ENCODE assay signal across 27 cellular contexts in genomic region chr4:125104616-125105015, GRCh38.
A peak's percentile ranks its signal among the peaks of the same experiment; 100 is the strongest.
DNase-seq lines count a peak whose midpoint lies in the region; ATAC-seq and TF ChIP-seq lines count a peak whose summit lies in the region.
"Had no signal": no experiment of that assay in that cellular context is flagged by ENCODE, and none has a peak within 500 bp of the region (broad histone marks: within the 10 kb centered on the region; RNA-seq: fewer than 3 reads in every experiment).

No MANE protein-coding gene starts in this region.

- no peak overlapping the region for H4K8ac ChIP-seq in H9 (replicated peaks; ENCODE audit: insufficient read length, low read depth, low read length)

- ATAC-seq in SK-N-SH treated with all-trans-retinoic acid at 6 μM for 48 hours (peak; percentile 71), GM19035 (IDR thresholded peaks at IDR 0.05; ENCODE audit: unreplicated experiment) (no peak), GM21723 (IDR thresholded peaks at IDR 0.05; ENCODE audit: unreplicated experiment) (no peak)
- ATAC-seq: activated CD8-positive, alpha-beta memory T cell treated with anti-CD3 and anti-CD28 coated beads, Interleukin-2, amount 10 ng/mL, durations not matched to agents 7 days and 5 days; foreskin keratinocyte; left cardiac atrium; PC-3; Right ventricle myocardium inferior; stimulated activated naive CD8-positive, alpha-beta T cell treated with anti-CD3 and anti-CD28 coated beads, Interleukin-15, Interleukin-2, amounts not matched to agents 100 U/mL and 50 U/mL, for 24 hours had no signal

- no peak overlapping the region for H2BK120ac ChIP-seq in H9 (ENCODE audit: low read depth, low read length, poor library complexity, severe bottlenecking)

- H2AK5ac ChIP-seq in H9 (ENCODE audit: insufficient read length, low read length), result no peak overlapping the region

- no peak overlapping the region for H3K4ac ChIP-seq in H9 (ENCODE audit: low read depth, low read length)

- H3K14ac ChIP-seq in H9 (ENCODE audit: insufficient read depth, low read length), result no peak overlapping the region

- intact Hi-C loops in activated T-helper 2 cell treated with anti-CD3 and anti-CD28 coated beads, Interferon-gamma antibody, Interleukin-2, Interleukin-4, amounts not matched to agents 10 μg/mL and 5 μg/mL and 100 μg/mL, durations not matched to agents 14 hours and 24 hours and 36 hours (cut with micrococcal nuclease), result no loop called here

- H2BK20ac ChIP-seq in H9 (ENCODE audit: low read depth, low read length, poor library complexity, severe bottlenecking), result no peak overlapping the region

- H3K4me3 Mint-ChIP-seq in H9 (no peak overlapping the region), progenitor cell of endocrine pancreas (ENCODE audit: low read depth) (no peak overlapping the region)
- H3K4me3 Mint-ChIP-seq in activated T-helper 2 cell treated with anti-CD3 and anti-CD28 coated beads, Interferon-gamma antibody, Interleukin-2, Interleukin-4, amounts not matched to agents 10 μg/mL and 5 μg/mL and 100 μg/mL, durations not matched to agents 14 hours and 24 hours and 36 hours (ENCODE audit: low read depth), result no peak overlapping the region
- H3K4me3 Mint-ChIP-seq: activated CD8-positive, alpha-beta memory T cell treated with anti-CD3 and anti-CD28 coated beads, Interleukin-2, amount 10 ng/mL, durations not matched to agents 7 days and 5 days; CD4-positive, CD25-positive, alpha-beta regulatory T cell had no signal

- H3K27me3 ChIP-seq in H9 (ENCODE audit: insufficient read depth, low read length), result no peaks in the 10 kb centered on the region
- H3K27me3 ChIP-seq: foreskin keratinocyte, testis, vagina had no signal

- H3K9me3 ChIP-seq in H9 (ENCODE audit: control insufficient read depth, low read depth, low read length), result no peaks in the 10 kb centered on the region
- H3K9me3 ChIP-seq: prostate gland, testis, vagina had no signal

- no peak overlapping the region for H3K4me2 ChIP-seq in H9 (ENCODE audit: insufficient read depth, insufficient read length, low read length)

- H3K4me3 ChIP-seq in fibroblast of mammary gland (ENCODE audit: control insufficient read depth, low read depth, low read length), result no peak overlapping the region
- H3K4me3 ChIP-seq: prostate gland, testis, vagina had no signal

- no peaks in the 10 kb centered on the region for H3K27me3 Mint-ChIP-seq in H9 (ENCODE audit: low read depth)
- H3K27me3 Mint-ChIP-seq in progenitor cell of endocrine pancreas, result no peaks in the 10 kb centered on the region
- no peaks in the 10 kb centered on the region for H3K27me3 Mint-ChIP-seq in activated T-helper 2 cell treated with anti-CD3 and anti-CD28 coated beads, Interferon-gamma antibody, Interleukin-2, Interleukin-4, amounts not matched to agents 10 μg/mL and 5 μg/mL and 100 μg/mL, durations not matched to agents 14 hours and 24 hours and 36 hours (ENCODE audit: low read depth)
- H3K27me3 Mint-ChIP-seq: activated CD8-positive, alpha-beta memory T cell treated with anti-CD3 and anti-CD28 coated beads, Interleukin-2, amount 10 ng/mL, durations not matched to agents 7 days and 5 days; CD4-positive, CD25-positive, alpha-beta regulatory T cell had no signal

- H3K4me1 Mint-ChIP-seq in H9, result peaks cover 0 to 7% of the 10 kb centered on the region in 2 experiments
- peaks cover 1% of the 10 kb centered on the region for H3K4me1 Mint-ChIP-seq in progenitor cell of endocrine pancreas (ENCODE audit: low read depth)
- no peaks in the 10 kb centered on the region for H3K4me1 Mint-ChIP-seq in activated T-helper 2 cell treated with anti-CD3 and anti-CD28 coated beads, Interferon-gamma antibody, Interleukin-2, Interleukin-4, amounts not matched to agents 10 μg/mL and 5 μg/mL and 100 μg/mL, durations not matched to agents 14 hours and 24 hours and 36 hours (ENCODE audit: low read depth)
- H3K4me1 Mint-ChIP-seq: activated CD8-positive, alpha-beta memory T cell treated with anti-CD3 and anti-CD28 coated beads, Interleukin-2, amount 10 ng/mL, durations not matched to agents 7 days and 5 days; CD4-positive, CD25-positive, alpha-beta regulatory T cell had no signal

- no peak overlapping the region for H3K56ac ChIP-seq in H9 (ENCODE audit: insufficient read length, low read depth, low read length)

- no CpG with 5 or more reads among the region's 2 CpGs for WGBS in H9 (ENCODE audit: extremely low coverage, insufficient read length, low lambda C conversion rate)

- no peak overlapping the region for H3K23ac ChIP-seq in H9 (ENCODE audit: insufficient read length, low read depth, low read length)

- TF ChIP-seq CTCF in H9 (conservative IDR thresholded peaks at IDR 0.05), result no peak
- TF ChIP-seq CTCF in fibroblast of mammary gland (conservative IDR thresholded peaks at IDR 0.05; ENCODE audit: control insufficient read depth, insufficient read depth, low read depth, low read length), result no peak
- TF ChIP-seq CTCF in progenitor cell of endocrine pancreas (IDR thresholded peaks at IDR 0.05; ENCODE audit: unreplicated experiment), result no peak

- H3T11ph ChIP-seq in H9 (ENCODE audit: low read length), result no peak overlapping the region

- H3K27ac ChIP-seq in H9 (ENCODE audit: insufficient read length, low read depth, low read length), result no peak overlapping the region
- H3K27ac ChIP-seq: foreskin keratinocyte, prostate gland, testis, vagina had no signal

- H3K36me3 Mint-ChIP-seq in H9 (ENCODE audit: insufficient read depth in 1 of 3, low read depth in 3 of 3) (no peaks in the 10 kb centered on the region), progenitor cell of endocrine pancreas (ENCODE audit: insufficient read depth) (no peaks in the 10 kb centered on the region)
- no peaks in the 10 kb centered on the region for H3K36me3 Mint-ChIP-seq in activated T-helper 2 cell treated with anti-CD3 and anti-CD28 coated beads, Interferon-gamma antibody, Interleukin-2, Interleukin-4, amounts not matched to agents 10 μg/mL and 5 μg/mL and 100 μg/mL, durations not matched to agents 14 hours and 24 hours and 36 hours (ENCODE audit: low read depth)
- H3K36me3 Mint-ChIP-seq: activated CD8-positive, alpha-beta memory T cell treated with anti-CD3 and anti-CD28 coated beads, Interleukin-2, amount 10 ng/mL, durations not matched to agents 7 days and 5 days; CD4-positive, CD25-positive, alpha-beta regulatory T cell had no signal

- H4K20me1 ChIP-seq in H9 (ENCODE audit: control insufficient read depth, insufficient read depth, insufficient read length), result no peaks in the 10 kb centered on the region

- H3K27ac Mint-ChIP-seq in H9 (peak overlapping the region in 2 of 3 experiments; percentile 29 to 46; a peak in 1 of 7 replicates), progenitor cell of endocrine pancreas (peak overlapping the region; percentile 53)
- H3K27ac Mint-ChIP-seq in activated T-helper 2 cell treated with anti-CD3 and anti-CD28 coated beads, Interferon-gamma antibody, Interleukin-2, Interleukin-4, amounts not matched to agents 10 μg/mL and 5 μg/mL and 100 μg/mL, durations not matched to agents 14 hours and 24 hours and 36 hours, result no peak overlapping the region
- H3K27ac Mint-ChIP-seq: activated CD8-positive, alpha-beta memory T cell treated with anti-CD3 and anti-CD28 coated beads, Interleukin-2, amount 10 ng/mL, durations not matched to agents 7 days and 5 days; CD4-positive, CD25-positive, alpha-beta regulatory T cell had no signal

- H3K18ac ChIP-seq in H9 (ENCODE audit: insufficient read length, low read depth, low read length), result no peak overlapping the region

- no peak overlapping the region for H2BK15ac ChIP-seq in H9 (ENCODE audit: low read depth, low read length)

- H3K79me2 ChIP-seq in H9 (ENCODE audit: insufficient read depth, low read length), result no peaks in the 10 kb centered on the region

- no peaks in the 10 kb centered on the region for H3K4me1 ChIP-seq in H9 (ENCODE audit: insufficient read depth, low read length)
- H3K4me1 ChIP-seq: foreskin keratinocyte, prostate gland, testis had no signal

- peak overlapping the region; percentile 56 for H2AFZ ChIP-seq in H9 (ENCODE audit: low read length)

- no peak overlapping the region for H4K5ac ChIP-seq in H9 (ENCODE audit: insufficient read length, low read depth, low read length)

- no peak overlapping the region for H3K9ac ChIP-seq in H9 (ENCODE audit: extremely low read depth, insufficient read length, low read length)

- H4K91ac ChIP-seq in H9 (ENCODE audit: insufficient read length, low read depth, low read length), result no peak overlapping the region

- H2BK5ac ChIP-seq in H9 (ENCODE audit: insufficient read length, low read length), result no peak overlapping the region

- DNase-seq in H9 (no peak), fibroblast of mammary gland (ENCODE audit: low read depth) (peak; percentile 55), progenitor cell of endocrine pancreas (ENCODE audit: low spot score, unreplicated experiment) (no peak), COLO829 (ENCODE audit: low spot score) (no peak)
- DNase-seq in activated T-helper 2 cell treated with anti-CD3 and anti-CD28 coated beads, Interferon-gamma antibody, Interleukin-2, Interleukin-4, amounts not matched to agents 10 μg/mL and 5 μg/mL and 100 μg/mL, durations not matched to agents 14 hours and 24 hours and 36 hours (ENCODE audit: low spot score), result no peak
- DNase-seq: activated CD4-positive, alpha-beta T cell treated with anti-CD3 and anti-CD28 coated beads, Interleukin-2, amount 50 U/mL, for 1 hour; activated CD8-positive, alpha-beta memory T cell treated with anti-CD3 and anti-CD28 coated beads, Interleukin-2, amount 10 ng/mL, durations not matched to agents 7 days and 5 days; activated naive CD4-positive, alpha-beta T cell; activated T-cell treated with anti-CD3 and anti-CD28 coated beads, Interleukin-2, amount 50 U/mL, for 48 hours; CD4-positive, CD25-positive, alpha-beta regulatory T cell; effector CD4-positive, alpha-beta T cell; foreskin keratinocyte; H7; KG1; left cardiac atrium; NCI-H146; NCI-H510A; NK-92 treated with Interleukin-12 subunit alpha and Interleukin-12 subunit beta, amount 100 ng/mL, for 24 hours; PC-3; stimulated activated naive CD8-positive, alpha-beta T cell treated with anti-CD3 and anti-CD28 coated beads, Interleukin-15, Interleukin-2, amounts not matched to agents 100 U/mL and 50 U/mL, for 24 hours; testis had no signal

- H3K23me2 ChIP-seq in H9 (ENCODE audit: insufficient read length, low read depth, low read length, poor library complexity, severe bottlenecking), result no peaks in the 10 kb centered on the region

- no peak overlapping the region for H2BK12ac ChIP-seq in H9 (ENCODE audit: insufficient read length, low read depth, low read length)

- no peaks in the 10 kb centered on the region for H3K79me1 ChIP-seq in H9 (ENCODE audit: insufficient read depth, low read depth, low read length, poor library complexity, severe bottlenecking)

- H3K9me3 Mint-ChIP-seq in H9 (no peaks in the 10 kb centered on the region), progenitor cell of endocrine pancreas (ENCODE audit: low read depth) (no peaks in the 10 kb centered on the region)
- no peaks in the 10 kb centered on the region for H3K9me3 Mint-ChIP-seq in activated T-helper 2 cell treated with anti-CD3 and anti-CD28 coated beads, Interferon-gamma antibody, Interleukin-2, Interleukin-4, amounts not matched to agents 10 μg/mL and 5 μg/mL and 100 μg/mL, durations not matched to agents 14 hours and 24 hours and 36 hours

TF ChIP-seq in SK-N-SH treated with all-trans-retinoic acid at 6 μM for 48 hours, 23 proteins besides CTCF, POLR2A, EP300 and RAD21:
- no peak for TF ChIP-seq TOX (CRISPR knock-in tag; IDR thresholded peaks at IDR 0.05; ENCODE audit: borderline replicate concordance)
